10 cellular contexts compared by ENCODE assay signal in genomic region chr5:60487466-60487865, GRCh38.
DNase-seq lines count a peak whose midpoint lies in the region; ATAC-seq and TF ChIP-seq lines count a peak whose summit lies in the region.
"Had no signal": no experiment of that assay in that cellular context is flagged by ENCODE, and none has a peak within 500 bp of the region (broad histone marks: within the 10 kb centered on the region; RNA-seq: fewer than 3 reads in every experiment).

No MANE protein-coding gene starts in this region.

- peak overlapping the region; percentile 87 for H3K27ac Mint-ChIP-seq in chondrocyte (ENCODE audit: unreplicated experiment)
- H3K27ac Mint-ChIP-seq: activated CD4-positive, alpha-beta T cell treated with anti-CD3 and anti-CD28 coated beads for 36 hours had no signal

- no peak for TF ChIP-seq CTCF in 22Rv1 (IDR thresholded peaks at IDR 0.05)
- TF ChIP-seq CTCF in chondrocyte (IDR thresholded peaks at IDR 0.05) = no peak

- H3K36me3 Mint-ChIP-seq in chondrocyte (ENCODE audit: low read depth) = no peaks in the 10 kb centered on the region

- no peaks in the 10 kb centered on the region for H3K36me3 ChIP-seq in muscle layer of colon (ENCODE audit: insufficient read depth, low read length)

- no peak overlapping the region for H3K9ac ChIP-seq in muscle layer of colon (ENCODE audit: low read length)

- no peaks in the 10 kb centered on the region for H3K27me3 ChIP-seq in muscle layer of colon (ENCODE audit: control insufficient read depth in 1 of 2, insufficient read depth in 2 of 2, low read length in 2 of 2)

- H3K4me3 Mint-ChIP-seq in chondrocyte (ENCODE audit: unreplicated experiment) = peak overlapping the region; percentile 47
- H3K4me3 Mint-ChIP-seq: activated CD4-positive, alpha-beta T cell treated with anti-CD3 and anti-CD28 coated beads for 36 hours had no signal

- ATAC-seq in GM18907 (IDR thresholded peaks at IDR 0.05; ENCODE audit: unreplicated experiment) = no peak
- no peak for ATAC-seq in GM18519 (IDR thresholded peaks at IDR 0.05; ENCODE audit: low FRiP score, unreplicated experiment)
- ATAC-seq: activated CD4-positive, alpha-beta T cell treated with anti-CD3 and anti-CD28 coated beads for 36 hours had no signal

- H3K4me3 ChIP-seq in muscle layer of colon (ENCODE audit: low read depth in 1 of 2, low read length in 2 of 2) = no peak overlapping the region

- H3K27ac ChIP-seq in 22Rv1 (peak overlapping the region; percentile 91), muscle layer of colon (ENCODE audit: low read depth, low read length) (peak overlapping the region; percentile 12)

- no peaks in the 10 kb centered on the region for H3K9me3 Mint-ChIP-seq in chondrocyte (ENCODE audit: low read depth)

- peaks cover 85% of the 10 kb centered on the region for H3K4me1 Mint-ChIP-seq in chondrocyte (ENCODE audit: low read depth)
- H3K4me1 Mint-ChIP-seq: activated CD4-positive, alpha-beta T cell treated with anti-CD3 and anti-CD28 coated beads for 36 hours had no signal

- H3K27me3 Mint-ChIP-seq in chondrocyte (ENCODE audit: low read depth) = no peaks in the 10 kb centered on the region
- H3K27me3 Mint-ChIP-seq: activated CD4-positive, alpha-beta T cell treated with anti-CD3 and anti-CD28 coated beads for 36 hours had no signal

- H3K9me3 ChIP-seq in muscle layer of colon (ENCODE audit: low read length) = no peaks in the 10 kb centered on the region

- DNase-seq in LHCN-M2 (ENCODE audit: low read depth) (peak; percentile 32), chondrocyte (ENCODE audit: low spot score) (no peak), HuH-7 (ENCODE audit: low spot score) (no peak)
- DNase-seq in stimulated activated CD8-positive, alpha-beta memory T cell treated with anti-CD3 and anti-CD28 coated beads, Interleukin-4, amount 100 ng/mL, for 48 hours = no peak
- DNase-seq: activated CD4-positive, alpha-beta T cell treated with anti-CD3 and anti-CD28 coated beads for 36 hours; NCI-H1436 had no signal

- H3K4me1 ChIP-seq in muscle layer of colon (ENCODE audit: insufficient read depth, low read length) = peaks cover 16% of the 10 kb centered on the region
